ENCODE assay signal across 26 cellular contexts in genomic region chr5:150105898-150106615, GRCh38. TPM values are rescaled to one million over a fixed set of nuclear protein-coding genes. Genes with fewer than 3 reads are reported as not detected.
DNase-seq lines count a peak whose midpoint lies in the region; ATAC-seq, FAIRE-seq and TF ChIP-seq lines count a peak whose summit lies in the region.
"Had no signal": no experiment of that assay in that cellular context is flagged by ENCODE, and none has a peak within 500 bp of the region (broad histone marks: within the 10 kb centered on the region; RNA-seq: fewer than 3 reads in every experiment).

No MANE protein-coding gene starts in this region.

- DNase-seq in activated CD8-positive, alpha-beta T cell treated with anti-CD3 and anti-CD28 coated beads, Interleukin-2, amount 10 ng/mL, durations not matched to agents 7 days and 5 days, result peak; percentile 10
- no peak for DNase-seq in activated CD8-positive, alpha-beta T cell treated with anti-CD3 and anti-CD28 coated beads for 36 hours
- DNase-seq in left ventricle myocardium superior (no peak), mucosa of gallbladder (ENCODE audit: low spot score) (peak; percentile 9), caudate nucleus (lab: John Stamatoyannopoulos, UW) (no peak), amygdala (lab: John Stamatoyannopoulos, UW) (no peak), small intestine (no peak), Calu3 (no peak)
- DNase-seq: activated CD4-positive, CD25-positive, alpha-beta regulatory T cell; activated T-cell treated with anti-CD3 and anti-CD28 coated beads, Interleukin-2, amount 50 U/mL, for 72 hours; DND-41; foreskin fibroblast; hypothalamus; NCI-H82; occipital lobe; OCI-M1; stimulated activated CD4-positive, alpha-beta T cell treated with anti-CD3 and anti-CD28 coated beads, Interleukin-1b, Interleukin-23, amount 100 ng/mL, for 48 hours; stimulated activated naive CD4-positive, alpha-beta T cell treated with Interleukin-2 at 50 U/mL for 16 hours had no signal

- no peak overlapping the region for H3K4me3 ChIP-seq in small intestine (ENCODE audit: low read depth in 1 of 2, low read length in 2 of 2)
- H3K4me3 ChIP-seq: SJSA1, tibial nerve had no signal

- peaks cover 9% of the 10 kb centered on the region for H3K27me3 Mint-ChIP-seq in activated CD8-positive, alpha-beta T cell treated with anti-CD3 and anti-CD28 coated beads, Interleukin-2, amount 10 ng/mL, durations not matched to agents 7 days and 5 days (ENCODE audit: low read depth)
- no peaks in the 10 kb centered on the region for H3K27me3 Mint-ChIP-seq in activated CD8-positive, alpha-beta T cell treated with anti-CD3 and anti-CD28 coated beads for 36 hours
- peaks cover 13% of the 10 kb centered on the region for H3K27me3 Mint-ChIP-seq in Calu3 (ENCODE audit: unreplicated experiment)

- peaks cover 8 to 17% of the 10 kb centered on the region in 2 donors for H3K4me1 ChIP-seq in small intestine (ENCODE audit: control insufficient read depth in 2 of 2, insufficient read depth in 1 of 2, low read depth in 1 of 2, low read length in 1 of 2)

- intact Hi-C loops in activated CD8-positive, alpha-beta T cell treated with anti-CD3 and anti-CD28 coated beads for 36 hours (cut with micrococcal nuclease), result no loop called here
- intact Hi-C loops in left ventricle myocardium superior (cut with micrococcal nuclease), result no loop called here
- intact Hi-C loops in Calu3 (cut with micrococcal nuclease; ENCODE audit: unreplicated experiment), result no loop called here

- H3K4me3 Mint-ChIP-seq in activated CD8-positive, alpha-beta T cell treated with anti-CD3 and anti-CD28 coated beads, Interleukin-2, amount 10 ng/mL, durations not matched to agents 7 days and 5 days, result no peak overlapping the region
- H3K4me3 Mint-ChIP-seq in activated CD8-positive, alpha-beta T cell treated with anti-CD3 and anti-CD28 coated beads for 36 hours, result no peak overlapping the region
- no peak overlapping the region for H3K4me3 Mint-ChIP-seq in Calu3 (ENCODE audit: low read depth, unreplicated experiment)
- H3K4me3 Mint-ChIP-seq: activated T-cell treated with anti-CD3 and anti-CD28 coated beads, Interleukin-2, amount 50 U/mL, for 72 hours had no signal

- peak; percentile 14 for ATAC-seq in activated CD8-positive, alpha-beta T cell treated with anti-CD3 and anti-CD28 coated beads, Interleukin-2, amount 10 ng/mL, durations not matched to agents 7 days and 5 days
- ATAC-seq in activated CD8-positive, alpha-beta T cell treated with anti-CD3 and anti-CD28 coated beads for 36 hours, result no peak
- ATAC-seq in left ventricle myocardium superior, result peak; percentile 42
- ATAC-seq: activated T-cell treated with anti-CD3 and anti-CD28 coated beads, Interleukin-2, amount 50 U/mL, for 72 hours had no signal

- H3K4me1 Mint-ChIP-seq in activated CD8-positive, alpha-beta T cell treated with anti-CD3 and anti-CD28 coated beads, Interleukin-2, amount 10 ng/mL, durations not matched to agents 7 days and 5 days (ENCODE audit: low read depth), result peaks cover 5% of the 10 kb centered on the region
- no peaks in the 10 kb centered on the region for H3K4me1 Mint-ChIP-seq in activated CD8-positive, alpha-beta T cell treated with anti-CD3 and anti-CD28 coated beads for 36 hours (ENCODE audit: low read depth)
- H3K4me1 Mint-ChIP-seq in Calu3 (ENCODE audit: low read depth, unreplicated experiment), result peaks cover 9% of the 10 kb centered on the region

- H3K9me3 ChIP-seq in small intestine (ENCODE audit: control insufficient read depth, low read depth), result no peaks in the 10 kb centered on the region
- H3K9me3 ChIP-seq: SJSA1, tibial nerve had no signal

- TF ChIP-seq CTCF in activated CD8-positive, alpha-beta T cell treated with anti-CD3 and anti-CD28 coated beads for 36 hours (IDR thresholded peaks at IDR 0.05), result no peak
- no peak for TF ChIP-seq CTCF in Calu3 (IDR thresholded peaks at IDR 0.05; ENCODE audit: unreplicated experiment)

- no peak for FAIRE-seq in small intestine (lab: Jason Lieb, UNC)
- FAIRE-seq: A204.1, colon, endothelial cell of umbilical vein had no signal

- H3K9me3 Mint-ChIP-seq in activated CD8-positive, alpha-beta T cell treated with anti-CD3 and anti-CD28 coated beads, Interleukin-2, amount 10 ng/mL, durations not matched to agents 7 days and 5 days (ENCODE audit: insufficient read depth), result no peaks in the 10 kb centered on the region
- no peaks in the 10 kb centered on the region for H3K9me3 Mint-ChIP-seq in activated CD8-positive, alpha-beta T cell treated with anti-CD3 and anti-CD28 coated beads for 36 hours
- H3K9me3 Mint-ChIP-seq in Calu3 (ENCODE audit: low read depth, unreplicated experiment), result no peaks in the 10 kb centered on the region
- H3K9me3 Mint-ChIP-seq: activated naive CD4-positive, alpha-beta T cell treated with anti-CD3 and anti-CD28 coated beads, Interleukin-2, amount 50 U/mL, for 72 hours; activated T-cell treated with anti-CD3 and anti-CD28 coated beads, Interleukin-2, amount 50 U/mL, for 72 hours had no signal

- no peaks in the 10 kb centered on the region for H3K36me3 Mint-ChIP-seq in activated CD8-positive, alpha-beta T cell treated with anti-CD3 and anti-CD28 coated beads, Interleukin-2, amount 10 ng/mL, durations not matched to agents 7 days and 5 days (ENCODE audit: low read depth)
- no peaks in the 10 kb centered on the region for H3K36me3 Mint-ChIP-seq in activated CD8-positive, alpha-beta T cell treated with anti-CD3 and anti-CD28 coated beads for 36 hours (ENCODE audit: low read depth)
- no peaks in the 10 kb centered on the region for H3K36me3 Mint-ChIP-seq in Calu3 (ENCODE audit: insufficient read depth, unreplicated experiment)
- H3K36me3 Mint-ChIP-seq: activated naive CD4-positive, alpha-beta T cell treated with anti-CD3 and anti-CD28 coated beads, Interleukin-2, amount 50 U/mL, for 72 hours had no signal

- POLR2A ChIA-PET in activated CD8-positive, alpha-beta T cell treated with anti-CD3 and anti-CD28 coated beads, Interleukin-2, amount 10 ng/mL, durations not matched to agents 7 days and 5 days (lab: Charles Lee), result no interaction called here
- POLR2A ChIA-PET in activated CD8-positive, alpha-beta T cell treated with anti-CD3 and anti-CD28 coated beads for 36 hours (lab: Charles Lee), result no interaction called here

- WGBS in small intestine, 3 donors, result 86 to 90% (median 87%) methylated on average over 7 of the region's 7 CpGs

- H3K36me3 ChIP-seq in small intestine (ENCODE audit: control insufficient read depth in 2 of 2, insufficient read depth in 2 of 2, low read length in 2 of 2), result no peaks in the 10 kb centered on the region
- H3K36me3 ChIP-seq: SJSA1, tibial nerve had no signal

- BruUV-seq in Calu3 (replicated peaks; lab: Mats Ljungman, UMichigan), result no TSS peak

- H3K27me3 ChIP-seq in small intestine (ENCODE audit: control insufficient read depth in 2 of 2, insufficient read depth in 2 of 2, low read length in 2 of 2), result no peaks in the 10 kb centered on the region
- H3K27me3 ChIP-seq: SJSA1, tibial nerve had no signal

- H3K27ac ChIP-seq in caudate nucleus (ENCODE audit: low read depth, low read length) (no peak overlapping the region), small intestine (ENCODE audit: low read depth in 1 of 2, low read length in 1 of 2) (no peak overlapping the region)
- H3K27ac ChIP-seq: C4-2B, SJSA1 had no signal

- CTCF ChIA-PET in activated CD8-positive, alpha-beta T cell treated with anti-CD3 and anti-CD28 coated beads, Interleukin-2, amount 10 ng/mL, durations not matched to agents 7 days and 5 days (lab: Charles Lee), result interaction anchor here (1.1 kb wide), 1 partner anchor 10 kb away, joined by 3 read pairs; no protein-coding TSS in a partner anchor
- CTCF ChIA-PET in activated CD8-positive, alpha-beta T cell treated with anti-CD3 and anti-CD28 coated beads for 36 hours (lab: Charles Lee), result no interaction called here
- CTCF ChIA-PET in Calu3 (lab: Charles Lee), result no interaction called here

- no peak overlapping the region for H3K27ac Mint-ChIP-seq in activated CD8-positive, alpha-beta T cell treated with anti-CD3 and anti-CD28 coated beads, Interleukin-2, amount 10 ng/mL, durations not matched to agents 7 days and 5 days
- H3K27ac Mint-ChIP-seq in activated CD8-positive, alpha-beta T cell treated with anti-CD3 and anti-CD28 coated beads for 36 hours, result no peak overlapping the region
- H3K27ac Mint-ChIP-seq in Calu3 (ENCODE audit: unreplicated experiment), result no peak overlapping the region
- H3K27ac Mint-ChIP-seq: activated T-cell treated with anti-CD3 and anti-CD28 coated beads, Interleukin-2, amount 50 U/mL, for 72 hours had no signal

RNA-seq across cellular contexts. Expression of gene CSF1R, which starts 19.7 kb away (rescaled TPM):
- total RNA-seq in activated CD8-positive, alpha-beta T cell treated with anti-CD3 and anti-CD28 coated beads, Interleukin-2, amount 10 ng/mL, durations not matched to agents 7 days and 5 days, result not detected
- total RNA-seq in activated CD8-positive, alpha-beta T cell treated with anti-CD3 and anti-CD28 coated beads for 36 hours, result not detected
- total RNA-seq in left ventricle myocardium superior, result 20.1 TPM
- 91.9 TPM for total RNA-seq in mucosa of gallbladder
- polyA plus RNA-seq in small intestine, result 1 to 10 TPM; 4.1 to 7.2 (median 4.9) TPM
- total RNA-seq in Calu3 (2022), result not detected in 2 replicates
- total RNA-seq: activated CD8-positive, alpha-beta memory T cell treated with anti-CD3 and anti-CD28 coated beads for 36 hours; endothelial cell of umbilical vein had no signal
- polyA plus RNA-seq: endothelial cell of umbilical vein had no signal

RNA-seq across cellular contexts. Expression of gene PDGFRB, which starts 49.6 kb away (rescaled TPM):
- total RNA-seq in activated CD8-positive, alpha-beta T cell treated with anti-CD3 and anti-CD28 coated beads, Interleukin-2, amount 10 ng/mL, durations not matched to agents 7 days and 5 days, result 10 to 100 TPM; 47.0 to 49.0 TPM
- total RNA-seq in activated CD8-positive, alpha-beta T cell treated with anti-CD3 and anti-CD28 coated beads for 36 hours, result under 1 TPM; 0.58 to 0.74 TPM
- total RNA-seq in left ventricle myocardium superior (47.8 TPM), mucosa of gallbladder (97.8 TPM), Calu3 (2022) (not detected in 2 replicates)
- 10 to 100 TPM in 1 of 3 donors, 1 to 10 TPM in 1, under 1 TPM in 1; 0.45 to 31.6 (median 1.6) TPM for polyA plus RNA-seq in small intestine

Comparison
In these comparisons a context has a peak if more than half of its experiments do, and no peak if none do; other contexts are left out.
1. DNase-seq: peak in activated CD8-positive, alpha-beta T cell treated with anti-CD3 and anti-CD28 coated beads, Interleukin-2, amount 10 ng/mL, durations not matched to agents 7 days and 5 days (single experiment) and mucosa of gallbladder (single experiment); none in activated CD8-positive, alpha-beta T cell treated with anti-CD3 and anti-CD28 coated beads for 36 hours (single experiment), left ventricle myocardium superior (single experiment), caudate nucleus (0 of 61), amygdala (0 of 56), small intestine (single experiment) and Calu3 (single experiment).
2. RNA of gene PDGFRB, which starts 49.6 kb away (total RNA-seq): 97.8 TPM in mucosa of gallbladder (single experiment), 47.0 to 49.0 TPM in activated CD8-positive, alpha-beta T cell treated with anti-CD3 and anti-CD28 coated beads, Interleukin-2, amount 10 ng/mL, durations not matched to agents 7 days and 5 days and 47.8 TPM in left ventricle myocardium superior (single experiment); 0.58 to 0.74 TPM in activated CD8-positive, alpha-beta T cell treated with anti-CD3 and anti-CD28 coated beads for 36 hours and not detected in Calu3; every median in the first group is over 10 times any median in the second.
3. RNA of gene CSF1R, which starts 19.7 kb away (total RNA-seq): 91.9 TPM in mucosa of gallbladder (single experiment) and 20.1 TPM in left ventricle myocardium superior (single experiment); not detected in activated CD8-positive, alpha-beta T cell treated with anti-CD3 and anti-CD28 coated beads for 36 hours, not detected in Calu3 and not detected in activated CD8-positive, alpha-beta T cell treated with anti-CD3 and anti-CD28 coated beads, Interleukin-2, amount 10 ng/mL, durations not matched to agents 7 days and 5 days; every median in the first group is over 10 times any median in the second.